In genomic region chr14:50360093-50360492, GRCh38 we compare ENCODE assay signal across 29 cellular contexts.
"Had no signal": no experiment of that assay in that cellular context is flagged by ENCODE, and none has a peak within 500 bp of the region (broad histone marks: within the 10 kb centered on the region; RNA-seq: fewer than 3 reads in every experiment).

No MANE protein-coding gene starts in this region.

- ATAC-seq: activated CD4-positive, alpha-beta T cell treated with anti-CD3 and anti-CD28 coated beads for 36 hours; activated CD4-positive, CD25-positive, alpha-beta regulatory T cell treated with anti-CD3 and anti-CD28 coated beads, Interleukin-2, amount 50 U/mL, for 24 hours; activated CD8-positive, alpha-beta T cell treated with anti-CD3 and anti-CD28 coated beads, Interleukin-2, amount 10 ng/mL, durations not matched to agents 7 days and 5 days; activated naive CD4-positive, alpha-beta T cell treated with anti-CD3 and anti-CD28 coated beads, Interleukin-2, amount 50 U/mL, for 72 hours; Panc1; WTC11 had no signal

- H3K27me3 ChIP-seq: adrenal gland, MG63, SJSA1 had no signal

- H3K4me3 ChIP-seq: adrenal gland, MG63, SJSA1 had no signal

- H3K9ac ChIP-seq: SK-N-SH had no signal

- H3K4me2 ChIP-seq: SK-N-SH had no signal

- H3K9me3 ChIP-seq: adrenal gland, SJSA1, SK-N-SH had no signal

- H3K27ac ChIP-seq: adrenal gland, SJSA1 had no signal

- H3K36me3 ChIP-seq: adrenal gland, MG63, SJSA1 had no signal

- DNase-seq: activated CD4-positive, alpha-beta T cell treated with anti-CD3 and anti-CD28 coated beads for 36 hours; activated CD4-positive, alpha-beta T cell treated with anti-CD3 and anti-CD28 coated beads, Interleukin-2, amount 10 ng/mL, durations not matched to agents 7 days and 5 days; activated CD4-positive, alpha-beta T cell treated with anti-CD3 and anti-CD28 coated beads, Interleukin-2, amount 50 U/mL, for 48 hours; activated CD8-positive, alpha-beta T cell treated with anti-CD3 and anti-CD28 coated beads, Interleukin-2, amount 10 ng/mL, durations not matched to agents 7 days and 5 days; activated gamma-delta T cell treated with Interleukin-2 at 50 U/mL for 16 hours; activated naive CD4-positive, alpha-beta T cell treated with anti-CD3 and anti-CD28 coated beads for 36 hours; activated T-cell treated with anti-CD3 and anti-CD28 coated beads, Interleukin-2, amount 50 U/mL, for 24 hours; adrenal gland; anterior cingulate cortex; caudate nucleus; Kasumi-1; KG1; MG63; NCI-H1048; NCI-H1105 treated with DMSO at 0.1 percent for 48 hours; NCI-H1436 treated with DMSO at 0.1 percent for 48 hours; NCI-H1694 treated with DMSO at 0.1 percent for 48 hours; NCI-H2029; NCI-H510A; NCI-H526; NCI-H748 treated with DMSO at 0.1 percent for 48 hours; NK-92 treated with Interleukin-12 subunit alpha and Interleukin-12 subunit beta, amount 100 ng/mL, for 24 hours; SHP77 treated with DMSO at 0.1 percent for 48 hours; SK-N-SH had no signal
